Comparison of ENCODE assay signal across 1 cellular context in genomic region chr17:59427425-59427921, GRCh38.
TF ChIP-seq lines count a peak whose summit lies in the region.

No MANE protein-coding gene starts in this region.

TF ChIP-seq in GM23338, 12 proteins besides CTCF, POLR2A, EP300 and RAD21 (continued from another document):
- no peak for TF ChIP-seq ETS1 (IDR thresholded peaks at IDR 0.05)
- TF ChIP-seq NANOG (IDR thresholded peaks at IDR 0.05; ENCODE audit: borderline replicate concordance): no peak
- TF ChIP-seq EZH2phosphoT487 (IDR thresholded peaks at IDR 0.05; ENCODE audit: unreplicated experiment): no peak
- TF ChIP-seq EZH2 (IDR thresholded peaks at IDR 0.05; ENCODE audit: low read depth, unreplicated experiment): no peak
- no peak for TF ChIP-seq JUNB (IDR thresholded peaks at IDR 0.05; ENCODE audit: unreplicated experiment)
- TF ChIP-seq CREB1 (CRISPR knock-in tag; IDR thresholded peaks at IDR 0.05; ENCODE audit: low read depth): no peak
- no peak for TF ChIP-seq ZNF331 (CRISPR knock-in tag; IDR thresholded peaks at IDR 0.05; ENCODE audit: low read depth)
- TF ChIP-seq ZNF114 (CRISPR knock-in tag; IDR thresholded peaks at IDR 0.05): no peak
- no peak for TF ChIP-seq STAT1 (IDR thresholded peaks at IDR 0.05; ENCODE audit: unreplicated experiment)
- no peak for TF ChIP-seq REST (IDR thresholded peaks at IDR 0.05; ENCODE audit: unreplicated experiment)
